ENCODE assay signal across 26 cellular contexts in genomic region chr11:17607572-17608570, GRCh38.
A peak's percentile ranks its signal among the peaks of the same experiment; 100 is the strongest.
DNase-seq lines count a peak whose midpoint lies in the region; ATAC-seq and TF ChIP-seq lines count a peak whose summit lies in the region.
"Had no signal": no experiment of that assay in that cellular context is flagged by ENCODE, and none has a peak within 500 bp of the region (broad histone marks: within the 10 kb centered on the region; RNA-seq: fewer than 3 reads in every experiment).

No MANE protein-coding gene starts in this region.

- CTCF ChIA-PET in activated CD8-positive, alpha-beta memory T cell treated with anti-CD3 and anti-CD28 coated beads, Interleukin-2, amount 10 ng/mL, durations not matched to agents 7 days and 5 days (lab: Charles Lee): no interaction called here

- peak; percentile 28 for DNase-seq in activated CD8-positive, alpha-beta memory T cell treated with anti-CD3 and anti-CD28 coated beads, Interleukin-2, amount 10 ng/mL, durations not matched to agents 7 days and 5 days
- no peak for DNase-seq in activated CD8-positive, alpha-beta memory T cell treated with anti-CD3 and anti-CD28 coated beads, Interleukin-2, amount 50 U/mL, for 48 hours
- peak; percentile 44 for DNase-seq in chondrocyte (ENCODE audit: low spot score)
- DNase-seq in lung (ENCODE audit: low spot score): peak; percentile 26
- DNase-seq in upper lobe of right lung: peak; percentile 63
- no peak for DNase-seq in NCI-H1105 (lab: John Stamatoyannopoulos, UW)
- DNase-seq in DMS53 treated with DMSO at 0.1 percent for 48 hours (lab: John Stamatoyannopoulos, UW; ENCODE audit: unreplicated experiment): no peak
- DNase-seq: CD4-positive, alpha-beta T cell; COR-L47; DMS 273 treated with DMSO at 0.1 percent for 48 hours; DND-41; GOT3; IMR-90; NCI-H1092 treated with DMSO at 0.1 percent for 48 hours; NCI-H146; NCI-H2029; NCI-H2227 treated with DMSO at 0.1 percent for 48 hours; NCI-H510A treated with DMSO at 0.1 percent for 48 hours; NCI-H748 treated with DMSO at 0.1 percent for 48 hours; PC-9; RPMI8226; SHP77 had no signal

- no peaks in the 10 kb centered on the region for H3K9me3 ChIP-seq in lung (ENCODE audit: control insufficient read depth in 2 of 2, insufficient read depth in 1 of 2, low read length in 1 of 2)
- no peaks in the 10 kb centered on the region for H3K9me3 ChIP-seq in upper lobe of right lung
- H3K9me3 ChIP-seq: A549 had no signal

- H3K27me3 ChIP-seq in lung (ENCODE audit: control insufficient read depth, insufficient read depth) (no peaks in the 10 kb centered on the region), upper lobe of right lung (no peaks in the 10 kb centered on the region)

- no peak overlapping the region for H3K4me3 Mint-ChIP-seq in activated CD8-positive, alpha-beta memory T cell treated with anti-CD3 and anti-CD28 coated beads, Interleukin-2, amount 10 ng/mL, durations not matched to agents 7 days and 5 days
- no peak overlapping the region for H3K4me3 Mint-ChIP-seq in chondrocyte (ENCODE audit: unreplicated experiment)
- H3K4me3 Mint-ChIP-seq: B cell; CD4-positive, alpha-beta T cell had no signal

- H3K27me3 Mint-ChIP-seq in activated CD8-positive, alpha-beta memory T cell treated with anti-CD3 and anti-CD28 coated beads, Interleukin-2, amount 10 ng/mL, durations not matched to agents 7 days and 5 days: no peaks in the 10 kb centered on the region
- H3K27me3 Mint-ChIP-seq in chondrocyte (ENCODE audit: low read depth): peaks cover 18% of the 10 kb centered on the region

- intact Hi-C loops in upper lobe of right lung (cut with DNase I): loop anchor here (10.0 kb wide), 1 partner anchor 377 kb away; no protein-coding TSS in a partner anchor

- no peak overlapping the region for H3K27ac ChIP-seq in lung (ENCODE audit: low read depth in 1 of 2, low read length in 1 of 2)
- H3K27ac ChIP-seq in upper lobe of right lung: no peak overlapping the region
- H3K27ac ChIP-seq: A549, KMS-11, PC-9 had no signal

- no peak overlapping the region for H3K27ac Mint-ChIP-seq in activated CD8-positive, alpha-beta memory T cell treated with anti-CD3 and anti-CD28 coated beads, Interleukin-2, amount 10 ng/mL, durations not matched to agents 7 days and 5 days
- H3K27ac Mint-ChIP-seq in chondrocyte (ENCODE audit: unreplicated experiment): no peak overlapping the region
- H3K27ac Mint-ChIP-seq: B cell; CD4-positive, alpha-beta T cell had no signal

- no peak for TF ChIP-seq CTCF in chondrocyte (IDR thresholded peaks at IDR 0.05)
- no peak for TF ChIP-seq CTCF in lung (IDR thresholded peaks at IDR 0.05; ENCODE audit: control extremely low read depth, extremely low read depth)
- TF ChIP-seq CTCF in upper lobe of right lung (IDR thresholded peaks at IDR 0.05): no peak

- H3K36me3 Mint-ChIP-seq in activated CD8-positive, alpha-beta memory T cell treated with anti-CD3 and anti-CD28 coated beads, Interleukin-2, amount 10 ng/mL, durations not matched to agents 7 days and 5 days: no peaks in the 10 kb centered on the region
- no peaks in the 10 kb centered on the region for H3K36me3 Mint-ChIP-seq in chondrocyte (ENCODE audit: low read depth)

- H3K36me3 ChIP-seq in lung (ENCODE audit: control insufficient read depth in 2 of 2, insufficient read depth in 2 of 2, low read length in 2 of 2): no peaks in the 10 kb centered on the region
- H3K36me3 ChIP-seq in upper lobe of right lung: no peaks in the 10 kb centered on the region

- H3K4me1 ChIP-seq in lung (ENCODE audit: control insufficient read depth in 2 of 2, insufficient read depth in 2 of 2, low read length in 2 of 2): no peaks in the 10 kb centered on the region
- no peaks in the 10 kb centered on the region for H3K4me1 ChIP-seq in upper lobe of right lung
- H3K4me1 ChIP-seq: A549 had no signal

- ATAC-seq in activated CD8-positive, alpha-beta memory T cell treated with anti-CD3 and anti-CD28 coated beads, Interleukin-2, amount 10 ng/mL, durations not matched to agents 7 days and 5 days: no peak
- ATAC-seq in lung (ENCODE audit: insufficient read depth, low FRiP score) (no peak), upper lobe of right lung (no peak)
- ATAC-seq: GM12878 had no signal

- H3K4me3 ChIP-seq in lung: no peak overlapping the region
- no peak overlapping the region for H3K4me3 ChIP-seq in upper lobe of right lung
- H3K4me3 ChIP-seq: A549, GM12878, PC-9 had no signal

- 70 to 76% methylated on average over 21 of the region's 21 CpGs for WGBS in lung, 2 donors

- H3K4me1 Mint-ChIP-seq in activated CD8-positive, alpha-beta memory T cell treated with anti-CD3 and anti-CD28 coated beads, Interleukin-2, amount 10 ng/mL, durations not matched to agents 7 days and 5 days: no peaks in the 10 kb centered on the region
- no peaks in the 10 kb centered on the region for H3K4me1 Mint-ChIP-seq in chondrocyte (ENCODE audit: low read depth)
- H3K4me1 Mint-ChIP-seq: B cell had no signal

- no peaks in the 10 kb centered on the region for H3K9me3 Mint-ChIP-seq in activated CD8-positive, alpha-beta memory T cell treated with anti-CD3 and anti-CD28 coated beads, Interleukin-2, amount 10 ng/mL, durations not matched to agents 7 days and 5 days (ENCODE audit: low read depth)
- H3K9me3 Mint-ChIP-seq in chondrocyte (ENCODE audit: low read depth): no peaks in the 10 kb centered on the region
- H3K9me3 Mint-ChIP-seq: CD4-positive, alpha-beta T cell had no signal

Comparison
In these comparisons a context has a peak if more than half of its experiments do, and no peak if none do; other contexts are left out.
1. DNase-seq: peak in activated CD8-positive, alpha-beta memory T cell treated with anti-CD3 and anti-CD28 coated beads, Interleukin-2, amount 10 ng/mL, durations not matched to agents 7 days and 5 days (single experiment), chondrocyte (single experiment), lung (single experiment) and upper lobe of right lung (single experiment); none in activated CD8-positive, alpha-beta memory T cell treated with anti-CD3 and anti-CD28 coated beads, Interleukin-2, amount 50 U/mL, for 48 hours (single experiment), NCI-H1105 (single experiment) and DMS53 treated with DMSO at 0.1 percent for 48 hours (single experiment).